Comparison of ENCODE assay signal across 8 cellular contexts in the genomic region with DNA sequence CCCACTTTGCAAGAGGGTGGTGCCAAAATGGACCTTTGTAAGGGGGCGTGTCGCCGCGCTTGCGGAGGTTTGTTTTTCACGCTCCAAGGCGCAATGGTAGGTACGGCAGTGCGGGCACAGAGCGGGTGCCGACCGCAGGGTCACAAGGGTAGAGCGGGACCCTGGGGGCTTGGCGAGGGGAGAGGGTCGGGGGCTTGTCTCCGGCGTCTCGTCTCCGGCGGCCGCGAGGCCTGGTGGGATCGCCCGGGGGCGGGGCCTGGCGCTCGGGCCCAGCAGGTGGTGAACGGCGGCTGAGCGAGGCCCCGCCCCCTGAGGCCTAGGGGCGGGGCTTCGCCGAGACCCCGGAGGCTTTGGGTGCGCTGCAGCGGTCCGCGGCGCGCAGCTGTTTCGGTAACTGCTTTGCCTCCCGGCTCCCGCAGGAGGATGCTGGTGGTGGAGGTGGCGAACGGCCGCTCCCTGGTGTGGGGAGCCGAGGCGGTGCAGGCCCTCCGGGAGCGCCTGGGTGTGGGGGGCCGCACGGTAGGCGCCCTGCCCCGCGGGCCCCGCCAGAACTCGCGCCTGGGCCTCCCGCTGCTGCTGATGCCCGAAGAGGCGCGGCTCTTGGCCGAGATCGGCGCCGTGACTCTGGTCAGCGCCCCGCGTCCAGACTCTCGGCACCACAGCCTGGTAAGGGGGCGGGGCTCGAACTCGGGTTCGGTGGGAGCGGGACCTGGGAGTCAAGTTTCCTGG. TPM values are rescaled to one million over a fixed set of nuclear protein-coding genes. Genes with fewer than 3 reads are reported as not detected.
A peak's percentile ranks its signal among the peaks of the same experiment; 100 is the strongest.
DNase-seq lines count a peak whose midpoint lies in the region; ATAC-seq, FAIRE-seq and TF ChIP-seq lines count a peak whose summit lies in the region.

Gene TSEN34, plus strand, starts transcription at position 367 of the 729 bp plus-strand sequence. Its CDS starts 57 bp downstream, at position 424.

- H3K27me3 ChIP-seq in BLaER1, result no peaks in the 10 kb centered on the region
- no peaks in the 10 kb centered on the region for H3K27me3 ChIP-seq in H1 (replicated peaks in 1 of 4; ENCODE audit: control insufficient read depth in 3 of 4, extremely low read depth in 1 of 4, insufficient read depth in 3 of 4, low read length in 3 of 4)

- H4K20me1 ChIP-seq in BLaER1 (peaks cover 27% of the 10 kb centered on the region), H1 (replicated peaks in 1 of 2; ENCODE audit: control insufficient read depth in 1 of 2, insufficient read depth in 2 of 2, low read length in 2 of 2) (peaks cover 0 to 7% of the 10 kb centered on the region in 2 experiments)

- H2BK15ac ChIP-seq in H1 (ENCODE audit: low read length), result peak within 1 kb of the TSS; percentile 94; the same call in 1 of the 2 replicates

- peak within 1 kb of the TSS; percentile 98 for H4K91ac ChIP-seq in H1 (replicated peaks; ENCODE audit: insufficient read length, low read length)

- peaks cover 36% of the 10 kb centered on the region for H3K36me3 Mint-ChIP-seq in activated CD4-positive, alpha-beta memory T cell treated with anti-CD3 and anti-CD28 coated beads, Interleukin-2, amount 10 ng/mL, durations not matched to agents 7 days and 5 days (ENCODE audit: low read depth)

- H3K9ac ChIP-seq in BLaER1 (peak within 1 kb of the TSS; percentile 88), H1 (replicated peaks in 1 of 4; ENCODE audit: extremely low read depth in 1 of 4, low read depth in 3 of 4, low read length in 3 of 4) (peak within 1 kb of the TSS; percentile 81 to 99 (median 93))

- H3K9me3 ChIP-seq in BLaER1 (no peaks in the 10 kb centered on the region), H1 (ENCODE audit: insufficient read depth in 2 of 2, low read depth in 1 of 2, low read length in 1 of 2) (no peaks in the 10 kb centered on the region), mesodermal cell (ENCODE audit: control insufficient read depth, low read length) (no peaks in the 10 kb centered on the region)

- TF ChIP-seq POLR2A in H1 (IDR thresholded peaks at IDR 0.05; ENCODE audit: control extremely low read depth in 1 of 2, low read depth in 2 of 2, low read length in 2 of 2), result peak; percentile 46 to 59; a peak in 2 of 3 replicates

- no peak for TF ChIP-seq EP300 in H1 (IDR thresholded peaks at IDR 0.05; ENCODE audit: borderline replicate concordance in 1 of 2, low read depth in 2 of 2, low read length in 2 of 2)

- H3K4me2 ChIP-seq in BLaER1 (peak within 1 kb of the TSS; percentile 98), H1 (ENCODE audit: insufficient read depth in 1 of 2, low read depth in 2 of 2, low read length in 2 of 2) (peak within 1 kb of the TSS; percentile 77 to 97)

- H2AFZ ChIP-seq in H1 (ENCODE audit: low read length), result peak within 1 kb of the TSS; percentile 85; the same call in 1 of the 2 replicates

- H3K4me3 Mint-ChIP-seq in activated CD4-positive, alpha-beta memory T cell treated with anti-CD3 and anti-CD28 coated beads, Interleukin-2, amount 10 ng/mL, durations not matched to agents 7 days and 5 days, result peak within 1 kb of the TSS; percentile 85

- ATAC-seq in GM19043 (IDR thresholded peaks at IDR 0.05; ENCODE audit: low read depth, unreplicated experiment) (peak; percentile 24), HG03342 (IDR thresholded peaks at IDR 0.05; ENCODE audit: unreplicated experiment) (peak; percentile 29)

- H3K9me3 Mint-ChIP-seq in activated CD4-positive, alpha-beta memory T cell treated with anti-CD3 and anti-CD28 coated beads, Interleukin-2, amount 10 ng/mL, durations not matched to agents 7 days and 5 days, result no peaks in the 10 kb centered on the region

- H2AK5ac ChIP-seq in H1 (ENCODE audit: low read depth, low read length), result peak within 1 kb of the TSS; percentile 82; the same call in 1 of the 2 replicates

- peak within 1 kb of the TSS; percentile 100 for H2BK12ac ChIP-seq in H1 (ENCODE audit: low read depth, low read length)

- TF ChIP-seq CTCF in H1 (IDR thresholded peaks at IDR 0.05; ENCODE audit: control extremely low read depth in 1 of 3, insufficient read depth in 1 of 3, low read depth in 1 of 3, low read length in 3 of 3), result no peak

- H3K27ac ChIP-seq in BLaER1 (peak within 1 kb of the TSS; percentile 95), H1 (ENCODE audit: low read depth, low read length) (peak within 1 kb of the TSS; percentile 99), mesodermal cell (ENCODE audit: low read depth, low read length, severe bottlenecking) (peak within 1 kb of the TSS; percentile 99)

- H3K4ac ChIP-seq in H1 (replicated peaks; ENCODE audit: insufficient read length, low read depth, low read length), result peak within 1 kb of the TSS; percentile 99

- DNase-seq in NCI-H510A (lab: John Stamatoyannopoulos, UW) (peak; percentile 69), H1 (ENCODE audit: low read depth in 1 of 2, low spot score in 2 of 2) (peak in 1 of 2 experiments; percentile 94)
- peak; percentile 88 for DNase-seq in activated CD4-positive, alpha-beta memory T cell treated with anti-CD3 and anti-CD28 coated beads, Interleukin-2, amount 10 ng/mL, durations not matched to agents 7 days and 5 days
- peak; percentile 77 to 85 for DNase-seq in stimulated activated CD8-positive, alpha-beta memory T cell treated with anti-CD3 and anti-CD28 coated beads, Interleukin-15, amount 100 ng/mL, for 48 hours (ENCODE audit: low read depth in 2 of 2)

- no peak for TF ChIP-seq RAD21 in H1 (IDR thresholded peaks at IDR 0.05 in 1 of 2, conservative IDR thresholded peaks at IDR 0.05 in 1 of 2; ENCODE audit: low read depth in 2 of 2, low read length in 2 of 2)

- H3K36me3 ChIP-seq in BLaER1, result peaks cover 49% of the 10 kb centered on the region
- peaks cover 4 to 21% (median 7%) of the 10 kb centered on the region in 4 experiments; a peak in 7 of 8 replicates for H3K36me3 ChIP-seq in H1 (ENCODE audit: control insufficient read depth in 2 of 4, insufficient read depth in 4 of 4, low read length in 3 of 4)
- peaks cover 56% of the 10 kb centered on the region for H3K36me3 ChIP-seq in mesodermal cell (ENCODE audit: control insufficient read depth, insufficient read depth, low read length)

- peaks cover 36% of the 10 kb centered on the region for H3K4me1 ChIP-seq in BLaER1
- H3K4me1 ChIP-seq in H1 (replicated peaks in 1 of 4; ENCODE audit: control insufficient read depth in 3 of 4, insufficient read depth in 4 of 4, low read length in 3 of 4), result peaks cover 3 to 12% (median 7%) of the 10 kb centered on the region in 4 experiments; a peak in 5 of 7 replicates
- H3K4me1 ChIP-seq in mesodermal cell (ENCODE audit: control insufficient read depth, insufficient read depth, low read length, poor library complexity, severe bottlenecking), result peaks cover 17% of the 10 kb centered on the region

- H2BK5ac ChIP-seq in H1 (ENCODE audit: low read depth, low read length), result peak within 1 kb of the TSS; percentile 100

- H2BK120ac ChIP-seq in H1 (replicated peaks; ENCODE audit: low read depth, low read length), result peak within 1 kb of the TSS; percentile 50

- H3K79me1 ChIP-seq in H1 (ENCODE audit: low read depth, low read length), result peaks cover 13% of the 10 kb centered on the region

- POLR2A ChIA-PET in activated CD4-positive, alpha-beta memory T cell treated with anti-CD3 and anti-CD28 coated beads, Interleukin-2, amount 10 ng/mL, durations not matched to agents 7 days and 5 days (lab: Charles Lee), result interaction anchor here (0.7 to 7.8 kb wide), 12 partner anchors 10 to 324 kb away, joined by 3 to 169 read pairs (median 6); partner anchors contain the start of genes CNOT3, LENG1, LENG8 and MYADM
- POLR2A ChIA-PET in H1 (lab: Charles Lee; ENCODE audit: partially characterized antibody), result interaction anchor here (0.7 to 28.7 kb wide), 12 partner anchors 8 to 75 kb away, joined by 3 to 909 read pairs (median 4); partner anchors contain the start of genes CNOT3, PRPF31, RPS9 and TFPT

- H3K4me3 ChIP-seq in BLaER1, result peak within 1 kb of the TSS; percentile 81
- H3K4me3 ChIP-seq in H1 (ENCODE audit: extremely low read depth in 1 of 4, insufficient read depth in 2 of 4, low read depth in 3 of 4, low read length in 4 of 4), result peak within 1 kb of the TSS; percentile 62 to 91 (median 75)
- H3K4me3 ChIP-seq in mesodermal cell (ENCODE audit: extremely low read depth, insufficient read depth, low read length, poor library complexity, severe bottlenecking), result peak within 1 kb of the TSS; percentile 70

- H3K27me3 Mint-ChIP-seq in activated CD4-positive, alpha-beta memory T cell treated with anti-CD3 and anti-CD28 coated beads, Interleukin-2, amount 10 ng/mL, durations not matched to agents 7 days and 5 days, result no peaks in the 10 kb centered on the region

- 1% methylated on average over 48 of the region's 76 CpGs; no CpG with 5 or more reads in 1 of the 2 experiments for WGBS in H1 (ENCODE audit: extremely low coverage in 1 of 2, insufficient coverage in 1 of 2, insufficient read length in 1 of 2, insufficient replicate concordance in 2 of 2, low coverage in 1 of 2, low lambda C conversion rate in 2 of 2, missing lambda C conversion rate in 1 of 2), 2 experiments
- 0 to 1% methylated on average over 43 to 57 of the region's 76 CpGs for WGBS in mesodermal cell (ENCODE audit: insufficient coverage in 2 of 2), 2 experiments

- H3K23ac ChIP-seq in H1 (ENCODE audit: insufficient read length), result no peak within 1 kb of the TSS

- H3K23me2 ChIP-seq in H1 (ENCODE audit: low read depth, low read length), result peaks cover 11% of the 10 kb centered on the region

- H4K5ac ChIP-seq in H1 (ENCODE audit: insufficient read length, low read depth, low read length), result peak within 1 kb of the TSS; percentile 97

- peaks cover 40% of the 10 kb centered on the region for H3K4me1 Mint-ChIP-seq in activated CD4-positive, alpha-beta memory T cell treated with anti-CD3 and anti-CD28 coated beads, Interleukin-2, amount 10 ng/mL, durations not matched to agents 7 days and 5 days

- no peak for FAIRE-seq in H1 (lab: Jason Lieb, UNC)

- H3K79me2 ChIP-seq in H1 (ENCODE audit: control insufficient read depth in 1 of 2, insufficient read depth in 2 of 2, low read length in 2 of 2), result peaks cover 3 to 32% of the 10 kb centered on the region in 2 experiments; a peak in 3 of 4 replicates

- peak within 1 kb of the TSS; percentile 99 for H3K18ac ChIP-seq in H1 (ENCODE audit: extremely low read depth, low read length)

- peak within 1 kb of the TSS; percentile 99 for H3K56ac ChIP-seq in H1 (replicated peaks; ENCODE audit: insufficient read length, low read depth, low read length)

- no peak within 1 kb of the TSS for H2BK20ac ChIP-seq in H1 (ENCODE audit: low read length)

- H3K27ac Mint-ChIP-seq in activated CD4-positive, alpha-beta memory T cell treated with anti-CD3 and anti-CD28 coated beads, Interleukin-2, amount 10 ng/mL, durations not matched to agents 7 days and 5 days, result peak within 1 kb of the TSS; percentile 99

- CTCF ChIA-PET in activated CD4-positive, alpha-beta memory T cell treated with anti-CD3 and anti-CD28 coated beads, Interleukin-2, amount 10 ng/mL, durations not matched to agents 7 days and 5 days (lab: Charles Lee), result interaction anchor here (0.9 to 5.4 kb wide), 6 partner anchors 9 to 197 kb away, joined by 3 to 43 read pairs (median 5); partner anchors contain the start of gene CNOT3
- CTCF ChIA-PET in H1 (lab: Charles Lee; ENCODE audit: partially characterized antibody), result interaction anchor here (0.6 to 1.4 kb wide), 8 partner anchors 10 to 338 kb away, joined by 3 to 5 read pairs (median 3); no protein-coding TSS in a partner anchor

- peak within 1 kb of the TSS; percentile 99 for H4K8ac ChIP-seq in H1 (ENCODE audit: extremely low read depth, insufficient read depth, low read length)

- H3K14ac ChIP-seq in H1 (ENCODE audit: insufficient read length), result peak within 1 kb of the TSS; percentile 87

RNA-seq across cellular contexts. Expression of gene TSEN34, which starts in this region (rescaled TPM):
- 10 to 100 TPM; 10.9 to 13.6 TPM for total RNA-seq in activated CD4-positive, alpha-beta memory T cell treated with anti-CD3 and anti-CD28 coated beads, Interleukin-2, amount 10 ng/mL, durations not matched to agents 7 days and 5 days
- total RNA-seq in H1 (2021; fragmentation: NEBNext Ultra II Directional; extraction: Animal tissue kit (Norgen Biotek cat#: 25700)), result 22.5 and 24.2 TPM in 2 replicates
- polyA plus RNA-seq in H1 (2011; rRNA removed), result 52.3 and 55.4 TPM in 2 replicates
- polyA plus RNA-seq in H1 (2011; cell fraction: cytosol; rRNA removed), result 35.5 TPM
- polyA plus RNA-seq in H1 (2011; cell fraction: nucleus; rRNA removed), result 34.2 TPM
- 10.7 to 23.5 TPM (median 21.4 TPM) in 4 replicates for polyA plus RNA-seq in H1 (2012, experiment 1 of 2)
- polyA plus RNA-seq in H1 (2012, experiment 2 of 2), result 30.6 TPM
- 23.3 TPM for polyA plus RNA-seq in H1 (2013, experiment 1 of 2)
- 23.9 TPM for polyA plus RNA-seq in H1 (2013, experiment 2 of 2)
- polyA minus RNA-seq in H1 (2011; rRNA and poly(A)+ RNA removed), result 9.1 and 15.3 TPM in 2 replicates
- 14.9 TPM for polyA minus RNA-seq in H1 (2011; cell fraction: cytosol; rRNA and poly(A)+ RNA removed)
- polyA minus RNA-seq in H1 (2011; cell fraction: nucleus; rRNA and poly(A)+ RNA removed), result 13.4 TPM
- polyA plus RNA-seq in mesodermal cell (2013, experiment 1 of 2), result 54.2 TPM
- 41.3 TPM for polyA plus RNA-seq in mesodermal cell (2013, experiment 2 of 2)
